ENCODE assay signal across 15 cellular contexts in genomic region chr7:41956276-41956675, GRCh38.
DNase-seq lines count a peak whose midpoint lies in the region; ATAC-seq and TF ChIP-seq lines count a peak whose summit lies in the region.
"Had no signal": no experiment of that assay in that cellular context is flagged by ENCODE, and none has a peak within 500 bp of the region (broad histone marks: within the 10 kb centered on the region; RNA-seq: fewer than 3 reads in every experiment).

No MANE protein-coding gene starts in this region.

- H3K4me3 ChIP-seq in AG10803 (ENCODE audit: low read length): peak overlapping the region; percentile 0
- peak overlapping the region in 1 of 4 donors; percentile 4 for H3K4me3 ChIP-seq in sigmoid colon
- H3K4me3 ChIP-seq: cardiac muscle cell had no signal

- H3K27ac ChIP-seq in VCaP: peak overlapping the region; percentile 45
- peak overlapping the region; percentile 54 to 80 (median 69) for H3K27ac ChIP-seq in sigmoid colon
- H3K27ac ChIP-seq: cardiac muscle cell had no signal

- TF ChIP-seq CTCF in AG10803 (conservative IDR thresholded peaks at IDR 0.05; ENCODE audit: low read length) (no peak), VCaP (conservative IDR thresholded peaks at IDR 0.05) (no peak), sigmoid colon (IDR thresholded peaks at IDR 0.05) (no peak)

- H3K27me3 ChIP-seq in sigmoid colon: no peaks in the 10 kb centered on the region
- H3K27me3 ChIP-seq: cardiac muscle cell had no signal

- H3K4me1 ChIP-seq in sigmoid colon: peaks cover 0 to 50% (median 32%) of the 10 kb centered on the region in 4 donors

- DNase-seq in AG10803 (ENCODE audit: low read depth) (no peak), left ventricle myocardium superior (no peak), sigmoid colon (no peak), foreskin melanocyte (no peak), iPS-NIHi7 (ENCODE audit: extremely low spot score) (no peak), pons (ENCODE audit: low spot score) (no peak), DMS114 treated with DMSO at 0.1 percent for 48 hours (lab: John Stamatoyannopoulos, UW; ENCODE audit: unreplicated experiment) (no peak)
- DNase-seq: activated B cell treated with CpG ODN at 0.5 μM for 24 hours; activated naive CD4-positive, alpha-beta T cell treated with Interleukin-2 at 50 U/mL for 16 hours; DMS79; naive thymus-derived CD8-positive, alpha-beta T cell; NCI-H1092 treated with DMSO at 0.1 percent for 48 hours; stimulated activated naive CD4-positive, alpha-beta T cell treated with Interleukin-2 at 50 U/mL for 16 hours had no signal

- peak; percentile 8 for ATAC-seq in left ventricle myocardium superior
- ATAC-seq: naive thymus-derived CD8-positive, alpha-beta T cell had no signal

- 69 to 78% methylated on average over 8 of the region's 8 CpGs for WGBS in sigmoid colon, 2 donors

- TF ChIP-seq POLR2A in sigmoid colon (IDR thresholded peaks at IDR 0.05): no peak

- TF ChIP-seq EP300 in sigmoid colon (IDR thresholded peaks at IDR 0.05): peak in 1 of 4 donors; percentile 5

- intact Hi-C loops in left ventricle myocardium superior (cut with micrococcal nuclease): no loop called here
- intact Hi-C loops in sigmoid colon (cut with DNase I): loop anchor here (5.0 kb wide), 1 partner anchor 741 kb away; no protein-coding TSS in a partner anchor

- no peaks in the 10 kb centered on the region for H3K9me3 ChIP-seq in sigmoid colon

- H3K36me3 ChIP-seq in sigmoid colon: no peaks in the 10 kb centered on the region
- H3K36me3 ChIP-seq: cardiac muscle cell had no signal
